16 cellular contexts compared by ENCODE assay signal in the genomic region with DNA sequence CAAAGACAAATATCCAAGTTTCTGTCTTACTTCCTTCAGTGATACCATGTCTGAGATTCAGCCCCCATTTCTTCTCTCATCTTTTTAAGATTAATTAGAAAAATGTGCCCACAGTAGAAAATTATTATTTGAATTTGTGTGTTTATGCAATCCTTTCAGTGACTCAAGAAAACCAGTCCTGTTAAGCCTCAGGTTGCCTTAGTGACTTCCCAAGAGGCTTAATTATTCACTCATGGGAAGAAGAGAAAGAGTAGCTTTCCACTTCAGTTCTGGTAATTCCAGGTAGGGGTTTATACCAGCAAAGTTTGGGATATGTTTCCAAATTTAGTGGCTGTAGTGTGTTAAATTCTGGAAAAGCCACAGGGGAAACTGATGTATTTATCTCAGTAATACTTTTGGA.
"Had no signal": no experiment of that assay in that cellular context is flagged by ENCODE, and none has a peak within 500 bp of the region (broad histone marks: within the 10 kb centered on the region; RNA-seq: fewer than 3 reads in every experiment).

No MANE protein-coding gene starts in this region.

- H3K27ac ChIP-seq: ascending aorta, coronary artery, gastrocnemius medialis had no signal

- H3K4me3 ChIP-seq: ascending aorta, coronary artery, gastrocnemius medialis had no signal

- DNase-seq: activated CD4-positive, alpha-beta T cell treated with anti-CD3 and anti-CD28 coated beads for 48 hours; activated CD4-positive, CD25-positive, alpha-beta regulatory T cell; activated CD8-positive, alpha-beta T cell treated with anti-CD3 and anti-CD28 coated beads, Interleukin-2, amount 10 ng/mL, durations not matched to agents 7 days and 5 days; activated naive CD4-positive, alpha-beta T cell treated with anti-CD3 and anti-CD28 coated beads for 36 hours; activated T-cell treated with anti-CD3 and anti-CD28 coated beads, Interleukin-2, amount 50 U/mL, for 4 hours; gastrocnemius medialis; immature natural killer cell; left colon; nucleus accumbens; stimulated activated naive CD8-positive, alpha-beta T cell treated with anti-CD3 and anti-CD28 coated beads, Interleukin-15, amount 100 ng/mL, for 72 hours; T-helper 1 cell; T-helper 9 cell; trophoblast cell had no signal

- H3K36me3 ChIP-seq: ascending aorta, gastrocnemius medialis had no signal

- H3K4me1 ChIP-seq: ascending aorta, gastrocnemius medialis had no signal

- ATAC-seq: activated CD8-positive, alpha-beta T cell treated with anti-CD3 and anti-CD28 coated beads, Interleukin-2, amount 10 ng/mL, durations not matched to agents 7 days and 5 days; activated T-cell treated with anti-CD3 and anti-CD28 coated beads, Interleukin-2, amount 50 U/mL, for 4 hours; esophagus mucosa; gastrocnemius medialis; left colon; stimulated activated naive CD8-positive, alpha-beta T cell treated with anti-CD3 and anti-CD28 coated beads, Interleukin-15, amount 100 ng/mL, for 72 hours had no signal

- H3K9me3 ChIP-seq: ascending aorta, gastrocnemius medialis had no signal

- H3K27me3 ChIP-seq: ascending aorta, gastrocnemius medialis had no signal
